Comparison of ENCODE assay signal across 8 cellular contexts in genomic region chr1:84253891-84254290, GRCh38. TPM values are rescaled to one million over a fixed set of nuclear protein-coding genes. Genes with fewer than 3 reads are reported as not detected.
A peak's percentile ranks its signal among the peaks of the same experiment; 100 is the strongest.
DNase-seq lines count a peak whose midpoint lies in the region; ATAC-seq and TF ChIP-seq lines count a peak whose summit lies in the region.

No MANE protein-coding gene starts in this region.

- ATAC-seq in GM18873 (IDR thresholded peaks at IDR 0.05; ENCODE audit: low FRiP score, unreplicated experiment) (no peak), HG03442 (IDR thresholded peaks at IDR 0.05; ENCODE audit: unreplicated experiment) (no peak)
- no peak for ATAC-seq in activated T-helper 17 cell treated with anti-CD3 and anti-CD28 coated beads, Interleukin-2, amount 50 U/mL, for 72 hours (replicated peaks)

- no peaks in the 10 kb centered on the region for H3K27me3 Mint-ChIP-seq in activated T-helper 17 cell treated with anti-CD3 and anti-CD28 coated beads, Interleukin-2, amount 50 U/mL, for 72 hours

- no peak overlapping the region for H3K4me3 Mint-ChIP-seq in activated T-helper 17 cell treated with anti-CD3 and anti-CD28 coated beads, Interleukin-2, amount 50 U/mL, for 72 hours

- no peak overlapping the region for H3K27ac Mint-ChIP-seq in activated T-helper 17 cell treated with anti-CD3 and anti-CD28 coated beads, Interleukin-2, amount 50 U/mL, for 72 hours

- H3K9me3 Mint-ChIP-seq in activated T-helper 17 cell treated with anti-CD3 and anti-CD28 coated beads, Interleukin-2, amount 50 U/mL, for 72 hours, result peaks cover 3% of the 10 kb centered on the region

- no peak for TF ChIP-seq CTCF in fibroblast of pulmonary artery (IDR thresholded peaks at IDR 0.05; ENCODE audit: low read length, missing control alignments)

- no peaks in the 10 kb centered on the region for H3K36me3 Mint-ChIP-seq in activated T-helper 17 cell treated with anti-CD3 and anti-CD28 coated beads, Interleukin-2, amount 50 U/mL, for 72 hours (ENCODE audit: low read depth)

- no peak overlapping the region for H3K4me3 ChIP-seq in fibroblast of pulmonary artery (replicated peaks; ENCODE audit: low read depth, low read length)

- DNase-seq in G401 (ENCODE audit: low spot score), result peak; percentile 17
- peak; percentile 97 for DNase-seq in RPMI7951 (ENCODE audit: low read depth)
- DNase-seq in fibroblast of pulmonary artery (ENCODE audit: low read depth), result peak; percentile 86
- DNase-seq in pons (ENCODE audit: low spot score), result peak; percentile 98
- DNase-seq in retina, result no peak

- in situ Hi-C loops in G401 (cut with HindIII; ENCODE audit: low sequenced_read_pairs), result no loop called here

- H3K4me1 Mint-ChIP-seq in activated T-helper 17 cell treated with anti-CD3 and anti-CD28 coated beads, Interleukin-2, amount 50 U/mL, for 72 hours, result no peaks in the 10 kb centered on the region

RNA-seq across cellular contexts. Expression of gene SAMD13, which starts 47.6 kb away (rescaled TPM):
- not detected in 2 replicates for total RNA-seq in G401 (2014; rRNA removed; shearing (Covaris generic))
- total RNA-seq in RPMI7951 (2014; rRNA removed; shearing (Covaris generic)), result 2.9 and 3.5 TPM in 2 replicates
- not detected for total RNA-seq in activated T-helper 17 cell treated with anti-CD3 and anti-CD28 coated beads, Interleukin-2, amount 50 U/mL, for 72 hours
